In the genomic region with DNA sequence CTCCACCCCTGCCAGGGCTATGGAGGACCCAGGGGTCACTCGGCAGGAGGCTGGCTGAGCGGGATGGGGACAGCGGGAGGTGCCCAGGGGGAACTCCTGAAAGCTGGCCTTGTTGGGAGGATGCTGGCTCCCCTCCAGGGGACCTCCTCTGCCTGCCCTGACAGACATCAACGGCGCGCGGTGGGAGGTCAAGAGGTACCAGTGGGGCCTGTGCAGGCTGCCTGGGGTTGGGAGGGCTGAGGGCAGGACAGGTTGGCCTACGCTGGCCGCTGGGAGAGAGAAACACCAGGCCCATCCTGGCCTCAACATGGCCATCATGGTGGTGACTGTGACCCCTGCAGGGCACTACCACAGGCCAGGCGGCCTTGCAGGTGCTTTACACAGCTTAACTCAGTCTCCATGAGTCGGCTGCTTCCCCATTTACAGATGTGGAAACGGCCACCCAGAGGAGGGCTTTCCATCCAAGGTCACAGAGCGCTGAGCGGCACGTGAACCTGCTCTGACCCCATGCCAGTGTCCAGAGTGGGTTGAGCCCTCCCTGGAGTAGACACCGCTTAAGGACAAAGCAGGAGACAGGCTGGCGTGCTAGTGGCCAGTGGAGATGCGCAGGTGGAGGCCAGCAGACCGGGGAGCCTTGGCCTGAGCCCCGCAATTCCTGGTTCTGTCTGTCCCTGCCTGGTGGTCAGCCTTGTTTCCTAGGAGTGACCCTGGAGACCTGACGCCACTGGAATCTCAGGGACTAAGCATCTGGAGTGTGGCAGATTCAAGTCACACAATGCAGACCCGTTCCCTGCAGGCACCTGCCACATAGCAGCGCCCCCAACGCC, we compare ENCODE assay signal across 1 cellular context.
TF ChIP-seq lines count a peak whose summit lies in the region.

No MANE protein-coding gene starts in this region.

TF ChIP-seq in SK-N-SH treated with all-trans-retinoic acid at 6 μM for 48 hours, 23 proteins besides CTCF, POLR2A, EP300 and RAD21 (continued from another document):
- TF ChIP-seq PATZ1 (CRISPR knock-in tag; IDR thresholded peaks at IDR 0.05; ENCODE audit: borderline replicate concordance) (no peak), SNAI2 (CRISPR knock-in tag; IDR thresholded peaks at IDR 0.05) (no peak)
TF ChIP-seq in SK-N-SH treated with all-trans-retinoic acid at 6 μM for 48 hours: peak in this region for 0.
